ENCODE assay signal across 10 cellular contexts in genomic region chrX:14028473-14028872, GRCh38. TPM values are rescaled to one million over a fixed set of nuclear protein-coding genes. Genes with fewer than 3 reads are reported as not detected.
DNase-seq lines count a peak whose midpoint lies in the region; ATAC-seq and TF ChIP-seq lines count a peak whose summit lies in the region.
"Had no signal": no experiment of that assay in that cellular context is flagged by ENCODE, and none has a peak within 500 bp of the region (broad histone marks: within the 10 kb centered on the region; RNA-seq: fewer than 3 reads in every experiment).

No MANE protein-coding gene starts in this region.

- TF ChIP-seq CTCF in cardiac muscle cell (IDR thresholded peaks at IDR 0.05; ENCODE audit: low read depth, low read length) (no peak), upper lobe of left lung (IDR thresholded peaks at IDR 0.05) (no peak)
- no peak for TF ChIP-seq CTCF in activated CD8-positive, alpha-beta T cell treated with anti-CD3 and anti-CD28 coated beads for 36 hours (IDR thresholded peaks at IDR 0.05)

- H3K4me1 ChIP-seq in cardiac muscle cell (ENCODE audit: low read depth) (no peaks in the 10 kb centered on the region), upper lobe of left lung (peaks cover 0 to 50% (median 15%) of the 10 kb centered on the region in 4 donors)

- H3K9me3 Mint-ChIP-seq in activated CD8-positive, alpha-beta T cell treated with anti-CD3 and anti-CD28 coated beads for 36 hours = no peaks in the 10 kb centered on the region
- no peaks in the 10 kb centered on the region for H3K9me3 Mint-ChIP-seq in immature natural killer cell

- 49 to 61% methylated on average over 3 of the region's 3 CpGs for WGBS in upper lobe of left lung, 2 donors

- peak overlapping the region; percentile 88 for H3K4me3 Mint-ChIP-seq in activated CD8-positive, alpha-beta T cell treated with anti-CD3 and anti-CD28 coated beads for 36 hours
- peak overlapping the region in 4 of 5 donors; percentile 0 to 98 (median 62) for H3K4me3 Mint-ChIP-seq in immature natural killer cell

- H3K4me3 ChIP-seq in cardiac muscle cell (peak overlapping the region; percentile 45), upper lobe of left lung (peak overlapping the region in 2 of 4 donors; percentile 62 to 66)

- no peaks in the 10 kb centered on the region for H3K27me3 Mint-ChIP-seq in activated CD8-positive, alpha-beta T cell treated with anti-CD3 and anti-CD28 coated beads for 36 hours
- H3K27me3 Mint-ChIP-seq in immature natural killer cell (ENCODE audit: low read depth in 3 of 3) = peaks cover 8 to 12% (median 8%) of the 10 kb centered on the region in 3 donors

- intact Hi-C loops in Right ventricle myocardium inferior (cut with DNase I) (no loop called here), posterior vena cava (cut with DNase I) (no loop called here)
- intact Hi-C loops in activated CD8-positive, alpha-beta T cell treated with anti-CD3 and anti-CD28 coated beads for 36 hours (cut with micrococcal nuclease) = no loop called here

- H3K27ac ChIP-seq in cardiac muscle cell = no peak overlapping the region
- peak overlapping the region; percentile 0 to 88 (median 86) for H3K27ac ChIP-seq in upper lobe of left lung

- H3K4me1 Mint-ChIP-seq in activated CD8-positive, alpha-beta T cell treated with anti-CD3 and anti-CD28 coated beads for 36 hours (ENCODE audit: low read depth) = peaks cover 27% of the 10 kb centered on the region
- peaks cover 24 to 30% of the 10 kb centered on the region in 2 donors for H3K4me1 Mint-ChIP-seq in immature natural killer cell

- ATAC-seq in Right ventricle myocardium inferior (no peak), upper lobe of left lung (ENCODE audit: low FRiP score in 2 of 2) (no peak), HG02884 (IDR thresholded peaks at IDR 0.05; ENCODE audit: unreplicated experiment) (no peak)
- peak; percentile 37 for ATAC-seq in activated CD8-positive, alpha-beta T cell treated with anti-CD3 and anti-CD28 coated beads for 36 hours

- no peaks in the 10 kb centered on the region for H3K36me3 ChIP-seq in cardiac muscle cell
- no peaks in the 10 kb centered on the region for H3K36me3 ChIP-seq in upper lobe of left lung
- H3K36me3 ChIP-seq: transverse colon had no signal

- CTCF ChIA-PET in activated CD8-positive, alpha-beta T cell treated with anti-CD3 and anti-CD28 coated beads for 36 hours (lab: Charles Lee) = interaction anchor here (0.8 kb wide), 2 partner anchors 279 to 292 kb away, joined by 3 to 4 read pairs; no protein-coding TSS in a partner anchor

- peak overlapping the region; percentile 97 for H3K27ac Mint-ChIP-seq in activated CD8-positive, alpha-beta T cell treated with anti-CD3 and anti-CD28 coated beads for 36 hours
- H3K27ac Mint-ChIP-seq in immature natural killer cell = peak overlapping the region in 5 of 6 donors; percentile 7 to 100 (median 90)

- no peaks in the 10 kb centered on the region for H3K9me3 ChIP-seq in cardiac muscle cell (ENCODE audit: low read depth)
- H3K9me3 ChIP-seq in upper lobe of left lung = no peaks in the 10 kb centered on the region
- H3K9me3 ChIP-seq: transverse colon had no signal

- H3K27me3 ChIP-seq in cardiac muscle cell (no peaks in the 10 kb centered on the region), upper lobe of left lung (no peaks in the 10 kb centered on the region)
- H3K27me3 ChIP-seq: transverse colon had no signal

- no peaks in the 10 kb centered on the region for H3K36me3 Mint-ChIP-seq in activated CD8-positive, alpha-beta T cell treated with anti-CD3 and anti-CD28 coated beads for 36 hours (ENCODE audit: low read depth)
- H3K36me3 Mint-ChIP-seq in immature natural killer cell = no peaks in the 10 kb centered on the region

- TF ChIP-seq EP300 in upper lobe of left lung (IDR thresholded peaks at IDR 0.05) = no peak

- TF ChIP-seq POLR2A in upper lobe of left lung (IDR thresholded peaks at IDR 0.05) = no peak

- DNase-seq in cardiac muscle cell (ENCODE audit: low read depth in 1 of 2, low spot score in 1 of 2) = no peak
- no peak for DNase-seq in Right ventricle myocardium inferior (ENCODE audit: missing footprints)
- no peak for DNase-seq in activated CD8-positive, alpha-beta T cell treated with anti-CD3 and anti-CD28 coated beads for 36 hours
- no peak for DNase-seq in immature natural killer cell
- DNase-seq in upper lobe of left lung = no peak
- DNase-seq in posterior vena cava (ENCODE audit: low spot score) = no peak
- DNase-seq in NCI-H2081 treated with DMSO at 0.1 percent for 48 hours (lab: John Stamatoyannopoulos, UW) = no peak
- DNase-seq: activated CD4-positive, alpha-beta T cell treated with anti-CD3 and anti-CD28 coated beads, Interleukin-2, amount 50 U/mL, for 1 hour; transverse colon had no signal

- POLR2A ChIA-PET in activated CD8-positive, alpha-beta T cell treated with anti-CD3 and anti-CD28 coated beads for 36 hours (lab: Charles Lee) = interaction anchor here (1.3 to 2.0 kb wide), 5 partner anchors 286 to 469 kb away, joined by 3 to 7 read pairs (median 4); partner anchors contain the start of genes OFD1 and TRAPPC2

RNA-seq across cellular contexts. Expression of gene GEMIN8, which starts 1.2 kb away (rescaled TPM):
- 20.5 and 41.6 TPM in 2 replicates for total RNA-seq in cardiac muscle cell
- polyA plus RNA-seq in cardiac muscle cell = 19.5 and 28.3 TPM in 2 replicates
- total RNA-seq in Right ventricle myocardium inferior = 9.3 TPM
- total RNA-seq in activated CD8-positive, alpha-beta T cell treated with anti-CD3 and anti-CD28 coated beads for 36 hours = 10 to 100 TPM; 14.7 to 15.5 TPM
- polyA plus RNA-seq in immature natural killer cell = 10 to 100 TPM; 13.6 to 27.3 (median 20.3) TPM
- total RNA-seq in upper lobe of left lung = 10 to 100 TPM; 12.5 to 52.4 (median 26.3) TPM
- 10 to 100 TPM; 12.5 to 13.7 TPM for total RNA-seq in posterior vena cava
